Comparison of ENCODE assay signal across 18 cellular contexts in genomic region chr3:176286456-176287115, GRCh38.
DNase-seq lines count a peak whose midpoint lies in the region; ATAC-seq and TF ChIP-seq lines count a peak whose summit lies in the region.
"Had no signal": no experiment of that assay in that cellular context is flagged by ENCODE, and none has a peak within 500 bp of the region (broad histone marks: within the 10 kb centered on the region; RNA-seq: fewer than 3 reads in every experiment).

No MANE protein-coding gene starts in this region.

- no peaks in the 10 kb centered on the region for H3K4me1 ChIP-seq in vagina
- H3K4me1 ChIP-seq: Caco-2 had no signal

- intact Hi-C loops in vagina (cut with DNase I), result no loop called here

- in situ Hi-C loops in astrocyte of the spinal cord (cut with HindIII; ENCODE audit: low sequenced_read_pairs), result no loop called here

- ATAC-seq in GM19351 (IDR thresholded peaks at IDR 0.05; ENCODE audit: unreplicated experiment), result no peak
- ATAC-seq: K562 had no signal

- no peak for TF ChIP-seq CTCF in astrocyte of the spinal cord (IDR thresholded peaks at IDR 0.05; ENCODE audit: low read depth, low read length)
- no peak for TF ChIP-seq CTCF in fibroblast of villous mesenchyme (IDR thresholded peaks at IDR 0.05; ENCODE audit: insufficient read depth, low read depth, low read length)
- TF ChIP-seq CTCF in vagina (IDR thresholded peaks at IDR 0.05), result no peak

- H3K4me3 ChIP-seq in astrocyte of the spinal cord (ENCODE audit: low read depth, low read length), result no peak overlapping the region
- no peak overlapping the region for H3K4me3 ChIP-seq in fibroblast of villous mesenchyme (ENCODE audit: low read depth, low read length)
- H3K4me3 ChIP-seq in vagina, result no peak overlapping the region
- H3K4me3 ChIP-seq: K562, SK-N-MC had no signal

- no peaks in the 10 kb centered on the region for H3K36me3 ChIP-seq in vagina

- H3K9me3 ChIP-seq in vagina, result no peaks in the 10 kb centered on the region
- H3K9me3 ChIP-seq: Caco-2 had no signal

- DNase-seq in GM03348 (ENCODE audit: low spot score) (peak; percentile 15), astrocyte of the spinal cord (ENCODE audit: low read depth, low spot score) (peak; percentile 6), fibroblast of villous mesenchyme (ENCODE audit: low read depth) (peak; percentile 1), vagina (ENCODE audit: extremely low spot score in 2 of 2) (no peak), DMS79 (lab: John Stamatoyannopoulos, UW) (no peak), cerebellar cortex (ENCODE audit: low spot score) (no peak)
- no peak for DNase-seq in stimulated activated naive CD4-positive, alpha-beta T cell (lab: John Stamatoyannopoulos, UW)
- DNase-seq: Caco-2; CD4-positive, CD25-positive, alpha-beta regulatory T cell; DMS153; HCEC 1CT; NCI-H1105; NCI-H1694 treated with DMSO at 0.1 percent for 48 hours; NK-92 treated with Interleukin-12 subunit alpha and Interleukin-12 subunit beta, amount 100 ng/mL, for 24 hours; SHP77 had no signal

- no peaks in the 10 kb centered on the region for H3K27me3 ChIP-seq in vagina

- H3K27ac ChIP-seq in vagina, result peak overlapping the region; percentile 44
- H3K27ac ChIP-seq: SK-N-MC had no signal

- TF ChIP-seq POLR2A in vagina (IDR thresholded peaks at IDR 0.05), result no peak

Comparison
In these comparisons a context has a peak if more than half of its experiments do, and no peak if none do; other contexts are left out.
1. DNase-seq: peak in GM03348 (single experiment), astrocyte of the spinal cord (single experiment) and fibroblast of villous mesenchyme (single experiment); none in vagina (0 of 2), stimulated activated naive CD4-positive, alpha-beta T cell (0 of 6), DMS79 (single experiment) and cerebellar cortex (single experiment).